ENCODE assay signal across 8 cellular contexts in genomic region chr11:23021287-23021863, GRCh38.
DNase-seq lines count a peak whose midpoint lies in the region; ATAC-seq and TF ChIP-seq lines count a peak whose summit lies in the region.

No MANE protein-coding gene starts in this region.

- H3K27me3 Mint-ChIP-seq in activated CD8-positive, alpha-beta T cell treated with anti-CD3 and anti-CD28 coated beads for 36 hours = no peaks in the 10 kb centered on the region
- H3K27me3 Mint-ChIP-seq in activated CD8-positive, alpha-beta T cell treated with anti-CD3 and anti-CD28 coated beads, Interleukin-2, amount 10 ng/mL, durations not matched to agents 7 days and 5 days (ENCODE audit: low read depth) = no peaks in the 10 kb centered on the region
- no peaks in the 10 kb centered on the region for H3K27me3 Mint-ChIP-seq in natural killer cell (ENCODE audit: low read depth in 2 of 2)

- no peak for ATAC-seq in activated CD8-positive, alpha-beta T cell treated with anti-CD3 and anti-CD28 coated beads for 36 hours
- ATAC-seq in activated CD8-positive, alpha-beta T cell treated with anti-CD3 and anti-CD28 coated beads, Interleukin-2, amount 10 ng/mL, durations not matched to agents 7 days and 5 days = no peak
- ATAC-seq in natural killer cell (peak; percentile 48 to 64 (median 53)), HG03442 (IDR thresholded peaks at IDR 0.05; ENCODE audit: unreplicated experiment) (no peak), GM21360 (IDR thresholded peaks at IDR 0.05; ENCODE audit: unreplicated experiment) (no peak)

- H3K36me3 Mint-ChIP-seq in activated CD8-positive, alpha-beta T cell treated with anti-CD3 and anti-CD28 coated beads for 36 hours (ENCODE audit: low read depth) = no peaks in the 10 kb centered on the region
- H3K36me3 Mint-ChIP-seq in activated CD8-positive, alpha-beta T cell treated with anti-CD3 and anti-CD28 coated beads, Interleukin-2, amount 10 ng/mL, durations not matched to agents 7 days and 5 days (ENCODE audit: low read depth) = no peaks in the 10 kb centered on the region
- H3K36me3 Mint-ChIP-seq in natural killer cell = no peaks in the 10 kb centered on the region

- no peak overlapping the region for H3K4me3 Mint-ChIP-seq in activated CD8-positive, alpha-beta T cell treated with anti-CD3 and anti-CD28 coated beads for 36 hours
- H3K4me3 Mint-ChIP-seq in activated CD8-positive, alpha-beta T cell treated with anti-CD3 and anti-CD28 coated beads, Interleukin-2, amount 10 ng/mL, durations not matched to agents 7 days and 5 days = no peak overlapping the region
- H3K4me3 Mint-ChIP-seq in natural killer cell = no peak overlapping the region

- CTCF ChIA-PET in activated CD8-positive, alpha-beta T cell treated with anti-CD3 and anti-CD28 coated beads for 36 hours (lab: Charles Lee) = interaction anchor here (0.8 to 1.7 kb wide), 5 partner anchors 14 to 145 kb away, joined by 3 to 5 read pairs (median 3); no protein-coding TSS in a partner anchor
- CTCF ChIA-PET in activated CD8-positive, alpha-beta T cell treated with anti-CD3 and anti-CD28 coated beads, Interleukin-2, amount 10 ng/mL, durations not matched to agents 7 days and 5 days (lab: Charles Lee) = interaction anchor here (0.7 to 1.3 kb wide), 4 partner anchors 13 to 21 kb away, joined by 3 read pairs; no protein-coding TSS in a partner anchor

- intact Hi-C loops in activated CD8-positive, alpha-beta T cell treated with anti-CD3 and anti-CD28 coated beads for 36 hours (cut with micrococcal nuclease) = no loop called here
- intact Hi-C loops in natural killer cell (cut with micrococcal nuclease) = loop anchor here (10.0 kb wide), 1 partner anchor 1383 kb away; no protein-coding TSS in a partner anchor

- TF ChIP-seq CTCF in activated CD8-positive, alpha-beta T cell treated with anti-CD3 and anti-CD28 coated beads for 36 hours (IDR thresholded peaks at IDR 0.05) = peak; percentile 66
- peak; percentile 68 for TF ChIP-seq CTCF in natural killer cell (IDR thresholded peaks at IDR 0.05)

- DNase-seq in activated CD8-positive, alpha-beta T cell treated with anti-CD3 and anti-CD28 coated beads for 36 hours = peak; percentile 13
- DNase-seq in activated CD8-positive, alpha-beta T cell treated with anti-CD3 and anti-CD28 coated beads, Interleukin-2, amount 10 ng/mL, durations not matched to agents 7 days and 5 days = no peak
- DNase-seq in HCEC 1CT (peak; percentile 34), NCI-H1105 (lab: John Stamatoyannopoulos, UW) (peak; percentile 24), dermis microvascular lymphatic vessel endothelial cell (ENCODE audit: low read depth in 2 of 2) (peak; percentile 4 to 34), natural killer cell (no peak)

- H3K27ac Mint-ChIP-seq in activated CD8-positive, alpha-beta T cell treated with anti-CD3 and anti-CD28 coated beads for 36 hours = no peak overlapping the region
- no peak overlapping the region for H3K27ac Mint-ChIP-seq in activated CD8-positive, alpha-beta T cell treated with anti-CD3 and anti-CD28 coated beads, Interleukin-2, amount 10 ng/mL, durations not matched to agents 7 days and 5 days
- H3K27ac Mint-ChIP-seq in natural killer cell = no peak overlapping the region

- H3K9me3 Mint-ChIP-seq in activated CD8-positive, alpha-beta T cell treated with anti-CD3 and anti-CD28 coated beads for 36 hours = no peaks in the 10 kb centered on the region
- H3K9me3 Mint-ChIP-seq in activated CD8-positive, alpha-beta T cell treated with anti-CD3 and anti-CD28 coated beads, Interleukin-2, amount 10 ng/mL, durations not matched to agents 7 days and 5 days (ENCODE audit: insufficient read depth) = no peaks in the 10 kb centered on the region
- no peaks in the 10 kb centered on the region for H3K9me3 Mint-ChIP-seq in natural killer cell

- POLR2A ChIA-PET in activated CD8-positive, alpha-beta T cell treated with anti-CD3 and anti-CD28 coated beads for 36 hours (lab: Charles Lee) = no interaction called here
- POLR2A ChIA-PET in activated CD8-positive, alpha-beta T cell treated with anti-CD3 and anti-CD28 coated beads, Interleukin-2, amount 10 ng/mL, durations not matched to agents 7 days and 5 days (lab: Charles Lee) = no interaction called here

- no peaks in the 10 kb centered on the region for H3K4me1 Mint-ChIP-seq in activated CD8-positive, alpha-beta T cell treated with anti-CD3 and anti-CD28 coated beads for 36 hours (ENCODE audit: low read depth)
- no peaks in the 10 kb centered on the region for H3K4me1 Mint-ChIP-seq in activated CD8-positive, alpha-beta T cell treated with anti-CD3 and anti-CD28 coated beads, Interleukin-2, amount 10 ng/mL, durations not matched to agents 7 days and 5 days (ENCODE audit: low read depth)
- H3K4me1 Mint-ChIP-seq in natural killer cell = peaks cover 6 to 8% of the 10 kb centered on the region in 2 donors

Comparison
In these comparisons a context has a peak if more than half of its experiments do, and no peak if none do; other contexts are left out.
1. DNase-seq: peak in activated CD8-positive, alpha-beta T cell treated with anti-CD3 and anti-CD28 coated beads for 36 hours (single experiment), HCEC 1CT (single experiment), NCI-H1105 (single experiment) and dermis microvascular lymphatic vessel endothelial cell (2 of 2); none in activated CD8-positive, alpha-beta T cell treated with anti-CD3 and anti-CD28 coated beads, Interleukin-2, amount 10 ng/mL, durations not matched to agents 7 days and 5 days (single experiment) and natural killer cell (single experiment).
2. ATAC-seq: peak in natural killer cell (3 of 3); none in activated CD8-positive, alpha-beta T cell treated with anti-CD3 and anti-CD28 coated beads for 36 hours (single experiment), activated CD8-positive, alpha-beta T cell treated with anti-CD3 and anti-CD28 coated beads, Interleukin-2, amount 10 ng/mL, durations not matched to agents 7 days and 5 days (single experiment), HG03442 (single experiment) and GM21360 (single experiment).